In genomic region chr3:140416686-140417085, GRCh38 we compare ENCODE assay signal across 20 cellular contexts.
"Had no signal": no experiment of that assay in that cellular context is flagged by ENCODE, and none has a peak within 500 bp of the region (broad histone marks: within the 10 kb centered on the region; RNA-seq: fewer than 3 reads in every experiment).

No MANE protein-coding gene starts in this region.

- DNase-seq: activated CD4-positive, alpha-beta T cell treated with anti-CD3 and anti-CD28 coated beads for 1 hour; activated CD4-positive, alpha-beta T cell treated with anti-CD3 and anti-CD28 coated beads, Interleukin-2, amount 50 U/mL, for 1 hour; activated CD8-positive, alpha-beta T cell treated with anti-CD3 and anti-CD28 coated beads, Interleukin-2, amount 10 ng/mL, durations not matched to agents 7 days and 5 days; activated gamma-delta T cell treated with Interleukin-2 at 50 U/mL for 16 hours; brain microvascular endothelial cell; caudate nucleus; dermis blood vessel endothelial cell; effector CD8-positive, alpha-beta T cell; erythroblast; foreskin keratinocyte; immature natural killer cell; naive thymus-derived CD4-positive, alpha-beta T cell; occipital lobe; posterior cingulate gyrus; right lobe of liver; stimulated activated CD4-positive, alpha-beta T cell treated with anti-CD3 and anti-CD28 coated beads, Interleukin-2, amount 100 ng/mL, for 24 hours; stomach; transverse colon had no signal

- ATAC-seq: activated CD8-positive, alpha-beta T cell treated with anti-CD3 and anti-CD28 coated beads, Interleukin-2, amount 10 ng/mL, durations not matched to agents 7 days and 5 days; foreskin keratinocyte; left lobe of liver; naive thymus-derived CD4-positive, alpha-beta T cell; stimulated activated effector memory CD8-positive, alpha-beta T cell treated with anti-CD3 and anti-CD28 coated beads, Interleukin-12 subunit alpha, Interleukin-12 subunit beta, amount 100 ng/mL, for 72 hours had no signal
